ENCODE assay signal across 20 cellular contexts in the genomic region with DNA sequence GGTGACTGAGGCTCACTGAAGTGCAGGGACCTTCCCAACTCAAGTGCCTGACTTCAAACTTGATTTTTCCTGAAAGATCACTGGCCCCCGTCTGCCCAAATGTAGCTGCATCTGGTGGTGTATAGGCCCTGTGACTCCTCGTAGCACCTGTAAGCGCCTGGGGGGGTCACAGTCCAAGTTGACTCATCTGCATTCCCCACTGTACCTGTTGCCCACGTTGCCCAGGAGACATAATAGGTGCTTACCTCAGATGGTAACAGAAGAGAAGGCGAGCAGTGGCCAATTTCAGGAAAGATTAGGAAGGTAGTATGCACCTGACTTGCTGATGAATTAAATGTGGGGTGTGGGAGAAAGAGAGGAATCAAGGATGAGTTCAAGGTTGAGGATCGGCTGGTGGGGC. TPM values are rescaled to one million over a fixed set of nuclear protein-coding genes. Genes with fewer than 3 reads are reported as not detected.
"Had no signal": no experiment of that assay in that cellular context is flagged by ENCODE, and none has a peak within 500 bp of the region (broad histone marks: within the 10 kb centered on the region; RNA-seq: fewer than 3 reads in every experiment).

No MANE protein-coding gene starts in this region.

- H3K4me1 ChIP-seq: parathyroid adenoma, thyroid gland had no signal

- H3K27ac ChIP-seq: body of pancreas, left ventricle myocardium inferior, parathyroid adenoma, thyroid gland, VCaP had no signal

- H3K9me3 ChIP-seq: body of pancreas, left ventricle myocardium inferior, thyroid gland had no signal

- H3K79me2 ChIP-seq: parathyroid adenoma had no signal

- H2AFZ ChIP-seq: parathyroid adenoma had no signal

- DNase-seq: activated CD4-positive, alpha-beta T cell treated with anti-CD3 and anti-CD28 coated beads, Interleukin-2, amount 10 ng/mL, durations not matched to agents 7 days and 5 days; activated CD4-positive, CD25-positive, alpha-beta regulatory T cell treated with anti-CD3 and anti-CD28 coated beads, Interleukin-2, amount 50 U/mL, for 72 hours; activated CD8-positive, alpha-beta T cell treated with anti-CD3 and anti-CD28 coated beads, Interleukin-2, amount 10 ng/mL, durations not matched to agents 7 days and 5 days; activated gamma-delta T cell; activated naive CD4-positive, alpha-beta T cell treated with anti-CD3 and anti-CD28 coated beads, Interleukin-2, amount 50 U/mL, for 16 hours; activated naive CD8-positive, alpha-beta T cell treated with anti-CD3 and anti-CD28 coated beads, Interleukin-2, amount 50 U/mL, for 24 hours; anterior cingulate cortex; body of pancreas; erythroblast; foreskin fibroblast; immature natural killer cell; left ventricle myocardium inferior; right cardiac atrium; stimulated activated CD4-positive, alpha-beta T cell treated with anti-CD3 and anti-CD28 coated beads, Interleukin-1b, Interleukin-23, amount 100 ng/mL, for 48 hours; substantia nigra; thyroid gland had no signal

- H3K9ac ChIP-seq: parathyroid adenoma had no signal

- ATAC-seq: activated CD8-positive, alpha-beta T cell treated with anti-CD3 and anti-CD28 coated beads, Interleukin-2, amount 10 ng/mL, durations not matched to agents 7 days and 5 days; activated naive CD8-positive, alpha-beta T cell treated with anti-CD3 and anti-CD28 coated beads, Interleukin-2, amount 50 U/mL, for 24 hours; body of pancreas; right cardiac atrium had no signal

- H3K36me3 ChIP-seq: left ventricle myocardium inferior, thyroid gland had no signal

- H3K4me3 ChIP-seq: body of pancreas, left ventricle myocardium inferior, thyroid gland had no signal

- H3K27me3 ChIP-seq: body of pancreas, thyroid gland had no signal

RNA-seq across cellular contexts. Expression of a gene that starts 44.1 kb away (rescaled TPM):
- total RNA-seq: activated CD4-positive, alpha-beta T cell treated with anti-CD3 and anti-CD28 coated beads, Interleukin-2, amount 10 ng/mL, durations not matched to agents 7 days and 5 days; activated CD8-positive, alpha-beta T cell treated with anti-CD3 and anti-CD28 coated beads, Interleukin-2, amount 10 ng/mL, durations not matched to agents 7 days and 5 days; activated T-helper 1 cell treated with anti-CD3 and anti-CD28 coated beads, Interleukin-12 subunit alpha, Interleukin-12 subunit beta, Interleukin-2, Interleukin-4 antibody, amounts not matched to agents 30 ng/mL and 10 ng/mL and 1 ng/mL, durations not matched to agents 14 hours and 24 hours and 36 hours; T-helper 2 cell treated with Interferon-gamma antibody and Interleukin-4, amounts not matched to agents 100 ng/mL and 5 ng/mL, for 36 hours had no signal
- polyA plus RNA-seq: immature natural killer cell had no signal
